In the genomic region with DNA sequence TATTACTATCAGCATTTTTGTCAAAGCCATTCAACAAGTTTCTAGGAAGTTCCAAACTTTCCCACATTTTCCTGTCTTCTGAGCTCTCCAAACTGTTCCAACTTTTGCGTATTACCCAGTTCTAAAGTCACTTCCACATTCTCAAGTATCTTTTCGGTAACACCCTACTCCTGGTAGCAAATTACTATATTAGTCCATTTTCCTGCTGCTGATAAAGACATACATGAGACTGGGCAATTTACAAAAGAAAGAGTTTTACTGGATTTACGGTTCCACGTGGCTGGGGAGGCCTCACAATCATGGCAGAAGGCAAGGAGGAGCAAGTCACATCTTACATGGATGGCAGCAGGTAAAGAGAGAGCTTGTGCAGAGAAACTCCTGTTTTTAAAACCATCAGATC, we compare ENCODE assay signal across 2 cellular contexts. TPM values are rescaled to one million over a fixed set of nuclear protein-coding genes. Genes with fewer than 3 reads are reported as not detected.
"Had no signal": no experiment of that assay in that cellular context is flagged by ENCODE, and none has a peak within 500 bp of the region (broad histone marks: within the 10 kb centered on the region; RNA-seq: fewer than 3 reads in every experiment).

No MANE protein-coding gene starts in this region.

RNA-seq across cellular contexts. Expression of a gene that starts 49.2 kb away (rescaled TPM):
- total RNA-seq: G401, GM12878 had no signal
- polyA plus RNA-seq: GM12878 had no signal
